In the genomic region with DNA sequence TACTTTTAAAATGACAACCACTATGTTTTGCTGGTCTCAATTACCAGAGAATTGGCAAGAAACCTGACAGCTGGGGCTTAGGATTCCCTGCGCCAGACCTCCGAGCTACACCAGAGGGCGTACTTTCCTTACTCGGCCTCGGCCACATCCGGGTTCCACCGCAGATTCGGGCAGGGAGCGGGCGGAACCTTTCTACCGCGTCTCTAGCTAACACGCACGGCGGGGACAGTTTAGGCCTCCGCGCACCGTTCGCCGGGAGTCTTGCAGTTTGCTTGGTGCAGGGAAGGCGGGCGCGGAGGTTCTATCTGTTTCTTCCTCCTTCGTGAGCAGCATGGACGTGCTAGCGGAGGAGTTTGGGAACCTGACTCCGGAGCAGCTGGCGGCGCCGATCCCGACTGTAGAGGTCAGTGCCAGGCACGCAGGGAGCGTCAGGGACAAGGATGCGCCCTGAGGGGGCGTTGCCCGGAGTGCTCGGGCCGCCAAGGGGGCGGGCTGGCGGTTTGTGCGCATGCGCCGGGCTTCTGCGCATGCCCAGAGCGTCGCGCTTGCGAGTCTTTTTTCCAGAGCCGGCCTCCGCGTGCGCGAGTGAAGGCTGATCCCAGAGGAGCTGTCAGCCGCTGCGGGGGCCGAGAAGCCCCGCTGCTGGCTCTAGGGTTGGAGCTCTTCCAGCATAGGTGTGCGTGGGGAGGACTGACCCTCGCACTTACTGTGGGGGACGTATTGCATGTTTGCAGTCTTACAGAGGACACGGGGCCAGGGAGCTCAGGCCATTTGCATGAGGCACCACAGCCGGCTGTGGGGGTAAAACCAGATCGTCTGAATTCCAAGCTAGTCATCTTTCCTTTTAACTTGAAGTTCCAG, we compare ENCODE assay signal across 8 cellular contexts. TPM values are rescaled to one million over a fixed set of nuclear protein-coding genes. Genes with fewer than 3 reads are reported as not detected.
DNase-seq lines count a peak whose midpoint lies in the region; ATAC-seq and TF ChIP-seq lines count a peak whose summit lies in the region.

POLR3B (plus strand) TSS at position 200 of the 861 bp plus-strand sequence; CDS start at position 332, 132 bp downstream.

- H3K27ac ChIP-seq in adipose tissue (ENCODE audit: low read depth, low read length) (peak within 1 kb of the TSS; percentile 80), upper lobe of left lung (peak within 1 kb of the TSS; percentile 86 to 93 (median 92))

- TF ChIP-seq CTCF in GM12874 (IDR thresholded peaks at IDR 0.05; ENCODE audit: insufficient read depth, low read depth, low read length), result peak; percentile 83
- TF ChIP-seq CTCF in upper lobe of left lung (IDR thresholded peaks at IDR 0.05), result peak; percentile 81 to 91 (median 84)

- no peak for TF ChIP-seq EP300 in upper lobe of left lung (IDR thresholded peaks at IDR 0.05)

- H3K9me3 ChIP-seq in upper lobe of left lung, result no peaks in the 10 kb centered on the region

- H3K36me3 ChIP-seq in upper lobe of left lung, result no peaks in the 10 kb centered on the region

- peak in 3 of 4 donors; percentile 55 to 84 (median 71) for TF ChIP-seq POLR2A in upper lobe of left lung (IDR thresholded peaks at IDR 0.05)

- ATAC-seq in HG02763 (IDR thresholded peaks at IDR 0.05; ENCODE audit: unreplicated experiment) (peak; percentile 87), upper lobe of left lung (ENCODE audit: low FRiP score in 2 of 2) (peak; percentile 97 to 98)

- DNase-seq in NCI-H1417 (lab: John Stamatoyannopoulos, UW) (peak; percentile 98 to 99 (median 99)), SW 1271 (lab: John Stamatoyannopoulos, UW) (peak; percentile 64 to 86), cardiac septum (ENCODE audit: low spot score) (peak; percentile 96), pons (ENCODE audit: low spot score) (peak; percentile 94), upper lobe of left lung (peak; percentile 96 to 98)

- peak within 1 kb of the TSS; percentile 59 to 87 (median 72) for H3K4me3 ChIP-seq in upper lobe of left lung

- H3K4me1 ChIP-seq in upper lobe of left lung, result peaks cover 10 to 32% (median 19%) of the 10 kb centered on the region in 4 donors

- WGBS in adipose tissue, 3 donors, result 0% methylated on average over 63 of the region's 63 CpGs
- 0% methylated on average over 45 to 46 of the region's 63 CpGs for WGBS in upper lobe of left lung, 2 donors

- intact Hi-C loops in cardiac septum (cut with DNase I), result loop anchor here (1.0 to 5.0 kb wide), 2 partner anchors 54 to 415 kb away; partner anchors contain the start of gene RIC8B

- no peaks in the 10 kb centered on the region for H3K27me3 ChIP-seq in upper lobe of left lung

RNA-seq across cellular contexts. Expression of gene POLR3B, which starts in this region (rescaled TPM):
- 1 to 10 TPM; 3.6 to 3.8 (median 3.8) TPM for polyA plus RNA-seq in adipose tissue
- total RNA-seq in cardiac septum (9.4 TPM), upper lobe of left lung (10 to 100 TPM in 3 of 6 donors, 1 to 10 TPM in 3; 7.2 to 14.7 (median 10.6) TPM)

Comparison
In these comparisons a context has a peak if more than half of its experiments do, and no peak if none do; other contexts are left out.
1. Peak in every context shown above with its lines: DNase-seq, ATAC-seq, H3K4me3 ChIP-seq and H3K27ac ChIP-seq.